In genomic region chr2:71244302-71244660, GRCh38 we compare ENCODE assay signal across 16 cellular contexts.
"Had no signal": no experiment of that assay in that cellular context is flagged by ENCODE, and none has a peak within 500 bp of the region (broad histone marks: within the 10 kb centered on the region; RNA-seq: fewer than 3 reads in every experiment).

No MANE protein-coding gene starts in this region.

- DNase-seq: effector memory CD4-positive, alpha-beta T cell; kidney; left colon; mammary epithelial cell; mucosa of descending colon; naive thymus-derived CD8-positive, alpha-beta T cell; stimulated activated CD4-positive, alpha-beta T cell treated with anti-CD3 and anti-CD28 coated beads, Interleukin-4, amount 100 ng/mL, for 1 hour; stimulated activated CD8-positive, alpha-beta memory T cell treated with anti-CD3 and anti-CD28 coated beads, Interleukin-4, amount 100 ng/mL, for 48 hours; stimulated activated naive CD8-positive, alpha-beta T cell treated with anti-CD3 and anti-CD28 coated beads, Interleukin-15, Interleukin-2, amounts not matched to agents 100 U/mL and 50 U/mL, for 24 hours; thyroid gland; upper lobe of left lung; uterus had no signal

- H3K27me3 ChIP-seq: suprapubic skin, thyroid gland, upper lobe of left lung, uterus had no signal

- H3K9me3 ChIP-seq: mucosa of descending colon, neutrophil, suprapubic skin, thyroid gland, upper lobe of left lung, uterus had no signal

- H3K4me3 ChIP-seq: mucosa of descending colon, suprapubic skin, thyroid gland, upper lobe of left lung, uterus had no signal

- ATAC-seq: esophagus mucosa; left colon; mucosa of descending colon; naive thymus-derived CD8-positive, alpha-beta T cell; stimulated activated effector memory CD8-positive, alpha-beta T cell treated with anti-CD3 and anti-CD28 coated beads, Interleukin-12 subunit alpha, Interleukin-12 subunit beta, amount 100 ng/mL, for 72 hours; stimulated activated naive CD8-positive, alpha-beta T cell treated with anti-CD3 and anti-CD28 coated beads, Interleukin-15, Interleukin-2, amounts not matched to agents 100 U/mL and 50 U/mL, for 24 hours had no signal

- H3K36me3 ChIP-seq: neutrophil, suprapubic skin, thyroid gland, upper lobe of left lung, uterus had no signal

- H3K27ac ChIP-seq: neutrophil, suprapubic skin, thyroid gland, upper lobe of left lung, uterus had no signal

- H3K4me1 ChIP-seq: suprapubic skin, thyroid gland, upper lobe of left lung, uterus had no signal
